In the genomic region with DNA sequence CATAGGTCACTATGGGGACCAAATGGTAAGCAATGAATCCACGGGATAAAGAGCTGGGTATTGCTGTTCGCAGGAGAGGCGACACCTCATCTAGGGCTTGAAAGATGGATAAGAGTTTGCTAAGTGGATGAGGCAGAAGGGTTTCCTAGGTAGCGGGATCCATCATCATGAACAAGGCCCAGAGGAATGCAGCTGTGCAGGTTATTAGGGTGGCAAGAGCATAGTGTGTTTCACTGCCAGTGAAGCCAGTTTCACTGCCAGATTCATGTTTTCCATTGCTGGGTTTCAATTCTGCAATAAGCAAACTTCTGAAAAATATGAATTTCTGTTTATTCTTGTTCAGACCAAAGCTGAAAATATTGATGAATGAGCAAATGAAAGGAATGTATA, we compare ENCODE assay signal across 8 cellular contexts. TPM values are rescaled to one million over a fixed set of nuclear protein-coding genes. Genes with fewer than 3 reads are reported as not detected.
A peak's percentile ranks its signal among the peaks of the same experiment; 100 is the strongest.
DNase-seq lines count a peak whose midpoint lies in the region; ATAC-seq and TF ChIP-seq lines count a peak whose summit lies in the region.

No MANE protein-coding gene starts in this region.

- no peaks in the 10 kb centered on the region for H3K79me2 ChIP-seq in MM.1S (ENCODE audit: low read length)

- H3K4me2 ChIP-seq in MM.1S (ENCODE audit: low read depth, low read length) = peak overlapping the region; percentile 74

- H3K9ac ChIP-seq in MM.1S (ENCODE audit: low read length) = no peak overlapping the region

- H3K27ac ChIP-seq in MM.1S (ENCODE audit: low read length) = peak overlapping the region; percentile 63; the same call in 1 of the 2 replicates
- peak overlapping the region; percentile 84 for H3K27ac ChIP-seq in foreskin keratinocyte

- H3F3A ChIP-seq in MM.1S (ENCODE audit: insufficient read depth, low read length) = peaks cover 27% of the 10 kb centered on the region

- H3K36me3 ChIP-seq in MM.1S (replicated peaks; ENCODE audit: insufficient read depth, low read length) = no peaks in the 10 kb centered on the region

- H3K9me2 ChIP-seq in MM.1S (replicated peaks; ENCODE audit: insufficient read depth, low read length) = no peaks in the 10 kb centered on the region

- no peaks in the 10 kb centered on the region for H3K9me3 ChIP-seq in MM.1S (replicated peaks; ENCODE audit: insufficient read depth, low read length)

- 0 out of 2 replicates have a peak overlapping the region, but pooled peaks have one; percentile 19 for H3K4me3 ChIP-seq in MM.1S (ENCODE audit: low read length)

- TF ChIP-seq CTCF in MM.1S (IDR thresholded peaks at IDR 0.05; ENCODE audit: low read length) (no peak), foreskin keratinocyte (conservative IDR thresholded peaks at IDR 0.05) (no peak)

- H3K4me1 ChIP-seq in MM.1S (ENCODE audit: low read length) (peaks cover 25% of the 10 kb centered on the region), foreskin keratinocyte (peaks cover 11% of the 10 kb centered on the region)

- intact Hi-C loops in Right ventricle myocardium superior (cut with DNase I) = no loop called here

- H3K27me3 ChIP-seq in MM.1S (replicated peaks; ENCODE audit: insufficient read depth, low read length) (peaks cover 23% of the 10 kb centered on the region), foreskin keratinocyte (no peaks in the 10 kb centered on the region)

- H4K20me1 ChIP-seq in MM.1S (ENCODE audit: insufficient read depth, low read length) = 0 out of 2 replicates have a peak, but pooled peaks cover 3% of the 10 kb centered on the region

- DNase-seq in MM.1S (peak; percentile 37), foreskin keratinocyte (peak; percentile 89 to 97), hippocampal formation (lab: John Stamatoyannopoulos, UW) (no peak), NCI-H146 treated with DMSO at 0.1 percent for 48 hours (lab: John Stamatoyannopoulos, UW; ENCODE audit: unreplicated experiment) (no peak), Right ventricle myocardium superior (no peak)

- ATAC-seq in GM18499 (IDR thresholded peaks at IDR 0.05; ENCODE audit: insufficient read depth, unreplicated experiment) (peak; percentile 32), GM21723 (IDR thresholded peaks at IDR 0.05; ENCODE audit: unreplicated experiment) (peak; percentile 43), foreskin keratinocyte (peak; percentile 98), Right ventricle myocardium superior (ENCODE audit: poor library complexity) (no peak), HG03139 (IDR thresholded peaks at IDR 0.05; ENCODE audit: unreplicated experiment) (no peak)

- H2AFZ ChIP-seq in MM.1S (ENCODE audit: low read length) = no peak overlapping the region

RNA-seq across cellular contexts. Expression of a gene that starts 27.2 kb away (rescaled TPM):
- total RNA-seq in foreskin keratinocyte (39.6 and 43.6 TPM in 2 replicates), Right ventricle myocardium superior (32.7 TPM)
- polyA plus RNA-seq in foreskin keratinocyte = 10.3 and 14.2 TPM in 2 replicates

Comparison
In these comparisons a context has a peak if more than half of its experiments do, and no peak if none do; other contexts are left out.
1. ATAC-seq: peak in GM18499 (single experiment), GM21723 (single experiment) and foreskin keratinocyte (single experiment); none in Right ventricle myocardium superior (single experiment) and HG03139 (single experiment).
2. DNase-seq: peak in MM.1S (single experiment) and foreskin keratinocyte (2 of 2); none in hippocampal formation (0 of 2), NCI-H146 treated with DMSO at 0.1 percent for 48 hours (single experiment) and Right ventricle myocardium superior (single experiment).